8 cellular contexts compared by ENCODE assay signal in the genomic region with DNA sequence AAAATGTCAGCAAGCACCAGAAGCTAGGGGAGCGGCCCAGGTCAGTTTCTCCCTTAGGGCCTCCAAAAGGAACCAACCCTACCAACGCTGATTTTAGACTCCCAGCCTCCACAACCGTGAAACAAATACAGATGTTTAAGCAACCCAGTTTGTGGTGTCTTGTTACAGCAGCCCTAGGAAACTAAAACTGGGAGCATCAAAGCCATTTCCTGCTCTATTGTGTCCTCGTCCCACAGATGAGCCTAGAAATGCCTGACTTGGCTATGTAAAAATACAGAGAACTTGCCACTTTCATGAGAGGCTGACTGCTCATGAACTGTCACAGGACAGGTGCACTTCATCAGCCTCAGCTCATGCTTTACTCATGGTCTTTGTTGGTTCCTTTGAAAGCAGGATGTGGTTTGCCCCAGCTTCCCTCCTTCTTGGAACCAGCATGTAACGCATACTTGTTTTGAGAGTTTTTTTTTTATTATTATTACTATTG.
DNase-seq lines count a peak whose midpoint lies in the region; ATAC-seq lines count a peak whose summit lies in the region.

No MANE protein-coding gene starts in this region.

- H3K27me3 Mint-ChIP-seq in activated T-helper 17 cell treated with anti-CD3 and anti-CD28 coated beads, Interleukin-2, amount 50 U/mL, for 72 hours = no peaks in the 10 kb centered on the region
- H3K27me3 Mint-ChIP-seq in stimulated activated naive CD8-positive, alpha-beta T cell treated with anti-CD3 and anti-CD28 coated beads, Interleukin-15, amount 100 ng/mL, for 72 hours = no peaks in the 10 kb centered on the region

- peaks cover 33% of the 10 kb centered on the region for H3K4me1 Mint-ChIP-seq in activated T-helper 17 cell treated with anti-CD3 and anti-CD28 coated beads, Interleukin-2, amount 50 U/mL, for 72 hours
- peaks cover 69% of the 10 kb centered on the region for H3K4me1 Mint-ChIP-seq in stimulated activated naive CD8-positive, alpha-beta T cell treated with anti-CD3 and anti-CD28 coated beads, Interleukin-15, amount 100 ng/mL, for 72 hours

- intact Hi-C loops in left colon (cut with DNase I, micrococcal nuclease) = no loop called here

- DNase-seq in DMS153 (lab: John Stamatoyannopoulos, UW) (peak; percentile 63), DMS153 treated with DMSO at 0.1 percent for 48 hours (lab: John Stamatoyannopoulos, UW; ENCODE audit: unreplicated experiment) (no peak), OCI-M1 (lab: John Stamatoyannopoulos, UW) (peak; percentile 71), left colon (no peak), hippocampal formation (lab: John Stamatoyannopoulos, UW) (no peak)
- peak; percentile 64 to 87 for DNase-seq in stimulated activated naive CD8-positive, alpha-beta T cell treated with anti-CD3 and anti-CD28 coated beads, Interleukin-15, amount 100 ng/mL, for 72 hours

- H3K27ac Mint-ChIP-seq in activated T-helper 17 cell treated with anti-CD3 and anti-CD28 coated beads, Interleukin-2, amount 50 U/mL, for 72 hours = peak overlapping the region; percentile 95
- H3K27ac Mint-ChIP-seq in stimulated activated naive CD8-positive, alpha-beta T cell treated with anti-CD3 and anti-CD28 coated beads, Interleukin-15, amount 100 ng/mL, for 72 hours = peak overlapping the region; percentile 94 to 99

- H3K36me3 Mint-ChIP-seq in activated T-helper 17 cell treated with anti-CD3 and anti-CD28 coated beads, Interleukin-2, amount 50 U/mL, for 72 hours (ENCODE audit: low read depth) = peaks cover 37% of the 10 kb centered on the region

- H3K4me3 Mint-ChIP-seq in activated T-helper 17 cell treated with anti-CD3 and anti-CD28 coated beads, Interleukin-2, amount 50 U/mL, for 72 hours = peak overlapping the region; percentile 87
- peak overlapping the region; percentile 55 to 91 for H3K4me3 Mint-ChIP-seq in stimulated activated naive CD8-positive, alpha-beta T cell treated with anti-CD3 and anti-CD28 coated beads, Interleukin-15, amount 100 ng/mL, for 72 hours

- H3K9me3 Mint-ChIP-seq in activated T-helper 17 cell treated with anti-CD3 and anti-CD28 coated beads, Interleukin-2, amount 50 U/mL, for 72 hours = no peaks in the 10 kb centered on the region
- H3K9me3 Mint-ChIP-seq in stimulated activated naive CD8-positive, alpha-beta T cell treated with anti-CD3 and anti-CD28 coated beads, Interleukin-15, amount 100 ng/mL, for 72 hours = peaks cover 8 to 17% of the 10 kb centered on the region in 2 donors

- ATAC-seq in HG02970 (IDR thresholded peaks at IDR 0.05; ENCODE audit: low FRiP score, unreplicated experiment) = peak; percentile 77
- peak; percentile 71 for ATAC-seq in activated T-helper 17 cell treated with anti-CD3 and anti-CD28 coated beads, Interleukin-2, amount 50 U/mL, for 72 hours (replicated peaks)
- ATAC-seq in left colon = peak; percentile 46
- ATAC-seq in stimulated activated naive CD8-positive, alpha-beta T cell treated with anti-CD3 and anti-CD28 coated beads, Interleukin-15, amount 100 ng/mL, for 72 hours = peak; percentile 86

Comparison
In these comparisons a context has a peak if more than half of its experiments do, and no peak if none do; other contexts are left out.
1. DNase-seq: peak in DMS153 (single experiment), OCI-M1 (single experiment) and stimulated activated naive CD8-positive, alpha-beta T cell treated with anti-CD3 and anti-CD28 coated beads, Interleukin-15, amount 100 ng/mL, for 72 hours (2 of 2); none in DMS153 treated with DMSO at 0.1 percent for 48 hours (single experiment), left colon (0 of 2) and hippocampal formation (0 of 2).
2. Peak in every context shown above with its lines, with median percentiles within 50 percentile points of each other: ATAC-seq.